Comparison of ENCODE assay signal across 8 cellular contexts in the genomic region with DNA sequence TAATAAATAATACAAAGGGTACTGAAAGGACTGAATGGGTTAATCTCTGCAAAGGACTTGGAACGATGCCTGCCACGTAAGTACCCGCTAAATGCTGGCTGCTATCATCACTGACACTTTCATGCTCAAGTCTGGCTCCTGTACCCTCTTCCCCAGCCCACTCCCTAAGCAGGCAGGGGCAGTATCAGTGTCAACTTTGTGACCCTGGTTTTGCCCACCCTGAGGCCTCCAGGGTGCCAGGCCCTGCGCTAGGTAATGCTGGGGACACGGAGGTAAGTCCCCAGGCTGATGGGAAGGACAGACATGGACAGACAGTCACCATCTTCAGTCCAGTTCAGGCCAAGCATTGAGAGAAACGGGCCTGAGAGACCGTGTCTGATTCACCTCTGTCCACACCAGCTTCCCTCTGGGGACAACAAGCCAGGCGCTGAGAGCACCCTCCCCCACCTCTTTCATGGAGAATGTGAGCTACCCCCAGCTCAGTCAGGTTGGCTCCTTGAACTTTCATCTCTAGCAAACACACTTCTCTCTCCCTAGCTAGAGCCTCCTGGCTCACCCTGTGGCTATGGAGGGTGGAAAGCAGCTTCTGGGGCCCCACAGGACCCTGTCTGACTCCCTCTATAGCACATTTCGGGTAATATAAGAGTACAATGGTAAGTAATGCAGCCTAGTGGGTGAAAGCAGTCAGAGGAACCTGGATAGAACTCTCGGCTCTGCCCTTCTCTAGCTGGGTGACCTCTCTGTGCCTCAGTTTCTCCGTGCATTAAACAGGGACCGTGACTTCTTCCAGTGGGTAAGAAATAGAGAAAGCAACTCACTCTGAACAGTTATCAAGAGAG. TPM values are rescaled to one million over a fixed set of nuclear protein-coding genes. Genes with fewer than 3 reads are reported as not detected.
A peak's percentile ranks its signal among the peaks of the same experiment; 100 is the strongest.
DNase-seq lines count a peak whose midpoint lies in the region; ATAC-seq, FAIRE-seq and TF ChIP-seq lines count a peak whose summit lies in the region.

No MANE protein-coding gene starts in this region.

- peak overlapping the region; percentile 90 for H3K9ac ChIP-seq in OCI-LY3 (ENCODE audit: low read length)

- no peaks in the 10 kb centered on the region for H4K20me1 ChIP-seq in OCI-LY3 (ENCODE audit: insufficient read depth, low read length)

- no peaks in the 10 kb centered on the region for H3K9me3 ChIP-seq in OCI-LY3 (ENCODE audit: insufficient read depth, low read length)

- peaks cover 31% of the 10 kb centered on the region for H3K36me3 Mint-ChIP-seq in stimulated activated naive CD8-positive, alpha-beta T cell treated with anti-CD3 and anti-CD28 coated beads, Interleukin-15, Interleukin-2, amounts not matched to agents 100 ng/mL and 50 ng/mL, for 24 hours (ENCODE audit: low read depth)

- peak; percentile 37 for TF ChIP-seq CTCF in OCI-LY3 (IDR thresholded peaks at IDR 0.05; ENCODE audit: low read depth, low read length)
- no peak for TF ChIP-seq CTCF in bronchial epithelial cell (IDR thresholded peaks at IDR 0.05; ENCODE audit: insufficient read depth, low read length, severe bottlenecking)

- H3K27ac ChIP-seq in OCI-LY3 (ENCODE audit: low read length) (peak overlapping the region; percentile 51), layer of hippocampus (ENCODE audit: low read depth, low read length) (peak overlapping the region; percentile 96)

- peaks cover 19% of the 10 kb centered on the region for H3K79me2 ChIP-seq in OCI-LY3 (ENCODE audit: low read length)

- peak overlapping the region; percentile 94 for H3K27ac Mint-ChIP-seq in stimulated activated naive CD8-positive, alpha-beta T cell treated with anti-CD3 and anti-CD28 coated beads, Interleukin-15, Interleukin-2, amounts not matched to agents 100 ng/mL and 50 ng/mL, for 24 hours

- H3K36me3 ChIP-seq in OCI-LY3 (replicated peaks; ENCODE audit: low read depth, low read length) (no peaks in the 10 kb centered on the region), bronchial epithelial cell (ENCODE audit: control insufficient read depth, insufficient read depth, low read length) (peaks cover 2% of the 10 kb centered on the region)

- H3K4me1 Mint-ChIP-seq in stimulated activated naive CD8-positive, alpha-beta T cell treated with anti-CD3 and anti-CD28 coated beads, Interleukin-15, Interleukin-2, amounts not matched to agents 100 ng/mL and 50 ng/mL, for 24 hours (ENCODE audit: low read depth), result peaks cover 80% of the 10 kb centered on the region

- DNase-seq in DMS79 treated with DMSO at 0.1 percent for 48 hours (lab: John Stamatoyannopoulos, UW) (peak; percentile 9), DMS79 (lab: John Stamatoyannopoulos, UW) (no peak), bronchial epithelial cell (ENCODE audit: low read depth) (peak; percentile 18)

- no peaks in the 10 kb centered on the region for H3K9me3 Mint-ChIP-seq in stimulated activated naive CD8-positive, alpha-beta T cell treated with anti-CD3 and anti-CD28 coated beads, Interleukin-15, Interleukin-2, amounts not matched to agents 100 ng/mL and 50 ng/mL, for 24 hours

- H3K27me3 Mint-ChIP-seq in stimulated activated naive CD8-positive, alpha-beta T cell treated with anti-CD3 and anti-CD28 coated beads, Interleukin-15, Interleukin-2, amounts not matched to agents 100 ng/mL and 50 ng/mL, for 24 hours, result no peaks in the 10 kb centered on the region

- H3K27me3 ChIP-seq in OCI-LY3 (ENCODE audit: low read depth, low read length) (no peaks in the 10 kb centered on the region), bronchial epithelial cell (ENCODE audit: control insufficient read depth, insufficient read depth, low read length) (no peaks in the 10 kb centered on the region), layer of hippocampus (ENCODE audit: control insufficient read depth, insufficient read depth, low read length) (no peaks in the 10 kb centered on the region)

- no peak for FAIRE-seq in bronchial epithelial cell (lab: Jason Lieb, UNC)

- peak overlapping the region; percentile 34 for H2AFZ ChIP-seq in OCI-LY3 (ENCODE audit: low read depth, low read length)

- ATAC-seq in HG03521 (IDR thresholded peaks at IDR 0.05; ENCODE audit: unreplicated experiment) (no peak), HG02870 (IDR thresholded peaks at IDR 0.05; ENCODE audit: unreplicated experiment) (no peak)

- H3K4me3 ChIP-seq in OCI-LY3 (ENCODE audit: low read length), result peak overlapping the region; percentile 95
- peak overlapping the region; percentile 58 for H3K4me3 ChIP-seq in bronchial epithelial cell (ENCODE audit: low read depth, low read length)

- peak overlapping the region; percentile 94 for H3K4me3 Mint-ChIP-seq in stimulated activated naive CD8-positive, alpha-beta T cell treated with anti-CD3 and anti-CD28 coated beads, Interleukin-15, Interleukin-2, amounts not matched to agents 100 ng/mL and 50 ng/mL, for 24 hours

- H3K4me1 ChIP-seq in OCI-LY3 (ENCODE audit: low read length), result peaks cover 12% of the 10 kb centered on the region

- peak overlapping the region; percentile 94 for H3K4me2 ChIP-seq in OCI-LY3 (ENCODE audit: low read length)

RNA-seq across cellular contexts. Expression of a gene that starts 0.8 kb away (rescaled TPM):
- total RNA-seq in bronchial epithelial cell, result 70.6 and 79.8 TPM in 2 replicates

RNA-seq across cellular contexts. Expression of a gene that starts 3.4 kb away (rescaled TPM):
- not detected in 2 replicates for total RNA-seq in bronchial epithelial cell

RNA-seq across cellular contexts. Expression of a gene that starts 7.0 kb away (rescaled TPM):
- not detected in 2 replicates for total RNA-seq in bronchial epithelial cell

RNA-seq across cellular contexts. Expression of a gene that starts 22.3 kb away (rescaled TPM):
- total RNA-seq in bronchial epithelial cell, result not detected in 2 replicates

RNA-seq across cellular contexts. Expression of a gene that starts 23.5 kb away (rescaled TPM):
- 0.53 and 2.8 TPM in 2 replicates for total RNA-seq in bronchial epithelial cell
